8 cellular contexts compared by ENCODE assay signal in the genomic region with DNA sequence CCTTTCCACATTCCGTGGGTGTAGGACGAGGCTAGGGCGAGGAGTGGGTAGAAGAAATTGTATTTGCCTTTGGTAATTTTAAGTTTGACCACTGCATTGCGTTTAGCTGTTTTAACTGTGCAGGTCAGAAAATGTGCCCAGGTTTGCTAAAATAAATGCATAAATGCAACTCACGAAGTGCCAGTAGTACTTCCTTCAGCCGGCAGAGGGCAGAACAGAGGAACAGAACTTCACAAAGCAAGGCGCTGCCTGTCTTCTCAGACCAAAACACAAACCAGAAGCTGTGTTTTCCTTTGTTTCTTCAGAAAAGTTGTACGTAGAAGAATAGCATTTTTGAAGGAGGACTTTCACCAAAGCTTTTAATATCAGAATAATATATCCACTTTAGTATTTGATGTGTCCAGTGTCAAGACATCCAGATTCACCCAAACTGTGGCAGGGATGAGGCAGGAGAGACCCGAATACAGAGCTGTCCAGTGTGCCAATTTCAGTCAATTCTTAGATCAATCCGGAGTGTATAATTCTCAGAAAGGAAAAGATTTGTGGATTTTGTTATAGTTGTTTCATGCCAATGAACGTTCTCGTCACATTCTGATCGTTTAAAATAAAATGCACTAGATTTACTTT.
DNase-seq lines count a peak whose midpoint lies in the region; ATAC-seq, FAIRE-seq and TF ChIP-seq lines count a peak whose summit lies in the region.

No MANE protein-coding gene starts in this region.

- ATAC-seq in A549 (peak; percentile 71 to 80), HG03066 (IDR thresholded peaks at IDR 0.05; ENCODE audit: low read depth, unreplicated experiment) (peak; percentile 67)

- no peaks in the 10 kb centered on the region for H3K79me2 ChIP-seq in OCI-LY7 (ENCODE audit: insufficient read depth, low read depth, low read length)

- H3K27me3 ChIP-seq in ovary: no peaks in the 10 kb centered on the region

- DNase-seq in A549 (ENCODE audit: low read depth in 1 of 2, low spot score in 1 of 2) (peak; percentile 3 to 62), GM12864 (ENCODE audit: low read depth) (peak; percentile 18), OCI-LY7 (ENCODE audit: low spot score) (peak; percentile 70), activated T-helper 1 cell treated with Interleukin-2 at 50 U/mL for 16 hours (ENCODE audit: low read depth) (peak; percentile 1), foreskin fibroblast (peak in 1 of 2 donors; percentile 0), ovary (peak; percentile 23 to 75 (median 70)), ureter (ENCODE audit: low spot score) (peak; percentile 65)

- H3K4me1 ChIP-seq in A549 (no peaks in the 10 kb centered on the region), OCI-LY7 (ENCODE audit: insufficient read depth, low read length, poor library complexity, severe bottlenecking) (no peaks in the 10 kb centered on the region), ovary (ENCODE audit: insufficient read depth) (no peaks in the 10 kb centered on the region)

- H3K27ac ChIP-seq in A549 (no peak overlapping the region), OCI-LY7 (ENCODE audit: low read depth, low read length, poor library complexity, severe bottlenecking) (no peak overlapping the region), ovary (no peak overlapping the region)

- no peak overlapping the region for H3K4me3 ChIP-seq in A549
- no peak overlapping the region for H3K4me3 ChIP-seq in GM12864 (ENCODE audit: low read depth, low read length)
- no peak overlapping the region for H3K4me3 ChIP-seq in OCI-LY7 (ENCODE audit: low read depth, low read length, poor library complexity, severe bottlenecking)
- no peak overlapping the region for H3K4me3 ChIP-seq in foreskin fibroblast (ENCODE audit: low read depth in 1 of 2, low read length in 2 of 2)
- H3K4me3 ChIP-seq in ovary: no peak overlapping the region

- peak; percentile 47 to 60 for TF ChIP-seq RAD21 in A549 (conservative IDR thresholded peaks at IDR 0.05 in 1 of 2, IDR thresholded peaks at IDR 0.05 in 1 of 2)

- intact Hi-C loops in OCI-LY7 (cut with micrococcal nuclease; ENCODE audit: unreplicated experiment): loop anchor here (1.0 to 10.0 kb wide), 4 partner anchors 62 to 951 kb away; no protein-coding TSS in a partner anchor
- intact Hi-C loops in ovary (cut with DNase I): no loop called here

- H4K20me1 ChIP-seq in OCI-LY7 (ENCODE audit: insufficient read depth, low read length): no peaks in the 10 kb centered on the region

- POLR2A ChIA-PET in A549 (lab: Yijun Ruan, JAX): no interaction called here
- POLR2A ChIA-PET in OCI-LY7 (lab: Charles Lee): interaction anchor here (0.6 to 1.2 kb wide), 6 partner anchors 14 to 797 kb away, joined by 3 read pairs; no protein-coding TSS in a partner anchor

- 17% methylated on average over 13 of the region's 13 CpGs for WGBS in A549 (ENCODE audit: missing lambda C conversion rate)
- WGBS in ovary, 3 donors: 27 to 45% (median 30%) methylated on average over 13 of the region's 13 CpGs

- TF ChIP-seq EP300 in A549 (IDR thresholded peaks at IDR 0.05) (no peak), ovary (IDR thresholded peaks at IDR 0.05) (no peak)

- H3K9me2 ChIP-seq in OCI-LY7 (ENCODE audit: insufficient read depth, low read length): no peaks in the 10 kb centered on the region

- CTCF ChIA-PET in A549 (lab: Yijun Ruan, JAX) (interaction anchor here (0.7 to 4.9 kb wide), 12 partner anchors 9 to 952 kb away, joined by 3 to 40 read pairs (median 6); no protein-coding TSS in a partner anchor), OCI-LY7 (lab: Charles Lee; ENCODE audit: unreplicated experiment) (interaction anchor here (0.7 to 1.0 kb wide), 3 partner anchors 13 to 952 kb away, joined by 3 read pairs; no protein-coding TSS in a partner anchor)

- BruUV-seq in OCI-LY7 (replicated peaks; lab: Mats Ljungman, UMichigan): no TSS peak

- H3K4me2 ChIP-seq in A549: peak overlapping the region; percentile 34; the same call in 2 of the 3 replicates
- no peak overlapping the region for H3K4me2 ChIP-seq in OCI-LY7 (ENCODE audit: low read length)

- H3K9me3 ChIP-seq in A549 (no peaks in the 10 kb centered on the region), OCI-LY7 (ENCODE audit: low read length) (no peaks in the 10 kb centered on the region), ovary (no peaks in the 10 kb centered on the region)

- TF ChIP-seq POLR2A in A549 (IDR thresholded peaks at IDR 0.05; ENCODE audit: low read length) (no peak), ovary (IDR thresholded peaks at IDR 0.05) (no peak)

- H2AFZ ChIP-seq in OCI-LY7 (ENCODE audit: low read length): peak overlapping the region; percentile 6; the same call in 1 of the 2 replicates

- no peak for FAIRE-seq in A549 (lab: Jason Lieb, UNC)

- peak; percentile 51 for TF ChIP-seq CTCF in A549 (IDR thresholded peaks at IDR 0.05)
- TF ChIP-seq CTCF in GM12864 (IDR thresholded peaks at IDR 0.05; ENCODE audit: low read depth, low read length, missing control alignments): peak; percentile 87
- TF ChIP-seq CTCF in OCI-LY7 (conservative IDR thresholded peaks at IDR 0.05; ENCODE audit: low read length): peak; percentile 97
- TF ChIP-seq CTCF in foreskin fibroblast (IDR thresholded peaks at IDR 0.05; ENCODE audit: low read depth, low read length): peak; percentile 74
- peak; percentile 23 to 32 (median 28) for TF ChIP-seq CTCF in ovary (IDR thresholded peaks at IDR 0.05)

- H3K36me3 ChIP-seq in OCI-LY7 (ENCODE audit: insufficient read depth, low read length): no peaks in the 10 kb centered on the region
- H3K36me3 ChIP-seq in ovary: no peaks in the 10 kb centered on the region

TF ChIP-seq in A549, 52 proteins besides CTCF, POLR2A, EP300 and RAD21:
- TF ChIP-seq SMC3 (IDR thresholded peaks at IDR 0.05) (peak; percentile 59), ZNF302 (CRISPR knock-in tag; IDR thresholded peaks at IDR 0.05) (no peak)

Comparison
In these comparisons a context has a peak if more than half of its experiments do, and no peak if none do; other contexts are left out.
1. CTCF ChIP-seq: peak in every context shown above with its lines; median percentile 97 in OCI-LY7; 87 in GM12864; 74 in foreskin fibroblast; 51 in A549; 28 in ovary.